ENCODE assay signal across 8 cellular contexts in the genomic region with DNA sequence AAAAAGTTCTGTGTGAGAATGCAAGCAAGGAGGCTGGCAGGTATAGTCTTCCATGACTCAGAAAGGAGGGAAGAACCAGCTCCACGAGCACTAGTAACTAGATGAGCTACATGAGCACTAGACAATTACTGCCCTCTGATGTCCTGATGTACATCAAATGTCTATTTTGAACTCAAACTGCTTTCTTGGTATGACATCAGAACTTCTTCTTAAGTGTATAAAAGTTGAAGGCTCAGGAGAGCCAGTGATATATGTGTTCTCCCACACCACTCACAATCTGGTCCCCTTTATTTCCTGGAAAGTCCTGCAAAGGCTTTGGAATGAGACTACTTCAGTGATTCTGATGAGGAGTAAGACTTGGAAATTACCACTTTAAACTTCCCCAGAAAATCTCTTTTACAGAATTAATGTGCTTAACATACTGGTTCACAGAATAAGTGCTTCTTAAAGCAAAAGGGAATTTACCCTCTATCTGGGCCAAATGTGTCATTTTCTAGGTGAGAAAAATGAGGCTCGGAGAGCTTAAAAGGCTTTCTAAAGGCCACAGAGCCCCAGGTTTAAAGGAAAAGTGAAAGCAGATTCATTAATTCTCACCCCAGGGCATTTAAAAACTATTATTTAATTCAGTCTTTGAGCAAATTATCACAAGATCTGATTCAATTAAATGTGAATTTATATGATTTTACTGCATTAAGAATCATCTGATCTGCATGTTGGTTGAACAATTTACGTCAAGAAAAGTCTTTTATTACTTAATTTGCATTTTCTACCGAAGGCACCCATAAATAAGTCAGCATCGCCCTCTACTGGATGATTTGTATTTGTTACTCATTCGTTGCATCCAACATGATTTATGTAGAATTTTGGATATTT. TPM values are rescaled to one million over a fixed set of nuclear protein-coding genes. Genes with fewer than 3 reads are reported as not detected.
DNase-seq lines count a peak whose midpoint lies in the region; ATAC-seq and TF ChIP-seq lines count a peak whose summit lies in the region.

No MANE protein-coding gene starts in this region.

- H3K36me3 Mint-ChIP-seq in CD4-positive, alpha-beta T cell (ENCODE audit: low read depth) = no peaks in the 10 kb centered on the region
- H3K36me3 Mint-ChIP-seq in activated naive CD8-positive, alpha-beta T cell = no peaks in the 10 kb centered on the region

- peak overlapping the region; percentile 74 for H3K27ac Mint-ChIP-seq in CD4-positive, alpha-beta T cell
- H3K27ac Mint-ChIP-seq in activated naive CD8-positive, alpha-beta T cell = peak overlapping the region; percentile 88

- H3K27me3 ChIP-seq in CD4-positive, alpha-beta T cell (ENCODE audit: control insufficient read depth, insufficient read depth, low read length) = no peaks in the 10 kb centered on the region

- peak in 2 of 10 experiments; percentile 9 to 14 for DNase-seq in CD4-positive, alpha-beta T cell
- peak; percentile 65 to 88 for DNase-seq in NCI-H524 (lab: John Stamatoyannopoulos, UW)
- no peak for DNase-seq in left cardiac atrium
- DNase-seq in putamen (ENCODE audit: low spot score) = peak; percentile 56
- no peak for DNase-seq in UCSD-AML1 (lab: John Stamatoyannopoulos, UW; ENCODE audit: unreplicated experiment)

- POLR2A ChIA-PET in CD4-positive, alpha-beta T cell (lab: Charles Lee) = interaction anchor here (0.6 to 5.1 kb wide), 6 partner anchors 19 to 219 kb away, joined by 4 to 35 read pairs (median 14); a partner anchor contains a TSS

- H3K27ac ChIP-seq in CD4-positive, alpha-beta T cell (ENCODE audit: low read depth, low read length) = no peak overlapping the region

- peaks cover 11% of the 10 kb centered on the region for H3K4me1 Mint-ChIP-seq in CD4-positive, alpha-beta T cell (ENCODE audit: low read depth)
- H3K4me1 Mint-ChIP-seq in activated naive CD8-positive, alpha-beta T cell (ENCODE audit: low read depth) = peaks cover 17% of the 10 kb centered on the region

- intact Hi-C loops in CD4-positive, alpha-beta T cell (cut with DNase I, micrococcal nuclease) = loop anchor here (1.0 to 10.0 kb wide), 10 partner anchors 17 to 1057 kb away; a partner anchor contains a TSS
- intact Hi-C loops in left cardiac atrium (cut with DNase I) = loop anchor here (1.0 to 10.0 kb wide), 5 partner anchors 117 to 679 kb away; no protein-coding TSS in a partner anchor

- H3K27me3 Mint-ChIP-seq in CD4-positive, alpha-beta T cell = no peaks in the 10 kb centered on the region
- H3K27me3 Mint-ChIP-seq in activated naive CD8-positive, alpha-beta T cell = no peaks in the 10 kb centered on the region

- H3K9me3 Mint-ChIP-seq in CD4-positive, alpha-beta T cell = no peaks in the 10 kb centered on the region
- no peaks in the 10 kb centered on the region for H3K9me3 Mint-ChIP-seq in activated naive CD8-positive, alpha-beta T cell (ENCODE audit: low read depth)

- ATAC-seq in CD4-positive, alpha-beta T cell (ENCODE audit: poor library complexity) = peak; percentile 71
- ATAC-seq in GM18870 (IDR thresholded peaks at IDR 0.05; ENCODE audit: unreplicated experiment) (peak; percentile 47), HG03378 (IDR thresholded peaks at IDR 0.05; ENCODE audit: unreplicated experiment) (peak; percentile 42), left cardiac atrium (peak; percentile 47 to 63)

- CTCF ChIA-PET in CD4-positive, alpha-beta T cell (lab: Charles Lee) = interaction anchor here (1.0 to 4.7 kb wide), 12 partner anchors 17 to 677 kb away, joined by 3 to 54 read pairs (median 4); a partner anchor contains a TSS

- peak; percentile 89 for TF ChIP-seq CTCF in CD4-positive, alpha-beta T cell (IDR thresholded peaks at IDR 0.05)

- H3K9me3 ChIP-seq in CD4-positive, alpha-beta T cell (ENCODE audit: control insufficient read depth, low read length) = no peaks in the 10 kb centered on the region

- H3K4me3 Mint-ChIP-seq in CD4-positive, alpha-beta T cell = peak overlapping the region; percentile 75
- H3K4me3 Mint-ChIP-seq in activated naive CD8-positive, alpha-beta T cell = peak overlapping the region; percentile 84

RNA-seq across cellular contexts. Expression of a gene that starts 18.8 kb away (rescaled TPM):
- 10 to 100 TPM; 24.5 to 28.6 TPM for total RNA-seq in CD4-positive, alpha-beta T cell
- 10 to 100 TPM; 50.0 to 54.4 TPM for total RNA-seq in left cardiac atrium

Comparison
In these comparisons a context has a peak if more than half of its experiments do, and no peak if none do; other contexts are left out.
1. DNase-seq: peak in NCI-H524 (2 of 2) and putamen (single experiment); none in left cardiac atrium (single experiment) and UCSD-AML1 (single experiment).
2. Peak in every context shown above with its lines, with median percentiles within 50 percentile points of each other: ATAC-seq.